In the genomic region with DNA sequence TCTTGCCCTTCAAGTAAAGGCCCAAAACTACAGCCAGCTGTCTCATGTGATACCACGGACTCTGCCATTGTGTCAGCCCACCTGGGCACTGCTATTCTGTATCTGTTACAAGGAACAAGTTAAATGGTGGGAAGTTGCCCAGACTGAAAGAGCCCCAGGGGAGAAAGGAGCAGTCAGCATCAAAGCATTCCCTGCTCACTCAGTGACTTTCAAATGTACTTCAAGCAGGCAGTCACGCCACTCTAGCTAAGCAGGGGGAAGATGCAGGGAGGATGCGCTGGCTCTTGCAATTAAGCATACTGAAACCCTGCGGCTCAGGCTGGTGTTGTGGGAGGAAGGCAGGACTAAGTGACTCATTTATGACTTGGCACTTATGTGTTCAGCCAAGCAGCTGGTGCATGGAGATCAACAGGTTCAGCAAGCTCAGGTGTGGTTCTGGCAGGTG, we compare ENCODE assay signal across 15 cellular contexts.
A peak's percentile ranks its signal among the peaks of the same experiment; 100 is the strongest.
DNase-seq lines count a peak whose midpoint lies in the region; ATAC-seq and FAIRE-seq lines count a peak whose summit lies in the region.
"Had no signal": no experiment of that assay in that cellular context is flagged by ENCODE, and none has a peak within 500 bp of the region (broad histone marks: within the 10 kb centered on the region; RNA-seq: fewer than 3 reads in every experiment).

No MANE protein-coding gene starts in this region.

- peaks cover 28% of the 10 kb centered on the region for H3K9me3 ChIP-seq in HUES6 (ENCODE audit: control insufficient read depth, insufficient read depth, low read depth, low read length)

- no peak for FAIRE-seq in frontal cortex (lab: Jason Lieb, UNC)

- no peak for ATAC-seq in HG03469 (IDR thresholded peaks at IDR 0.05; ENCODE audit: unreplicated experiment)
- ATAC-seq in naive thymus-derived CD8-positive, alpha-beta T cell: no peak
- no peak for ATAC-seq in HG03108 (IDR thresholded peaks at IDR 0.05; ENCODE audit: unreplicated experiment)
- ATAC-seq: heart right ventricle; stimulated activated effector memory CD8-positive, alpha-beta T cell treated with anti-CD3 and anti-CD28 coated beads, Interleukin-12 subunit alpha, Interleukin-12 subunit beta, amount 100 ng/mL, for 72 hours had no signal

- no peak overlapping the region for H3K4me3 Mint-ChIP-seq in naive thymus-derived CD8-positive, alpha-beta T cell
- H3K4me3 Mint-ChIP-seq: activated naive CD4-positive, alpha-beta T cell treated with anti-CD3 and anti-CD28 coated beads, Interleukin-2, amount 50 U/mL, for 24 hours; stimulated activated effector memory CD8-positive, alpha-beta T cell treated with anti-CD3 and anti-CD28 coated beads, Interleukin-12 subunit alpha, Interleukin-12 subunit beta, amount 100 ng/mL, for 72 hours had no signal

- DNase-seq in NCI-H345 treated with DMSO at 0.1 percent for 48 hours (lab: John Stamatoyannopoulos, UW; ENCODE audit: unreplicated experiment): peak; percentile 85
- DNase-seq in epithelial cell of prostate (ENCODE audit: low read depth, low spot score): peak; percentile 76
- DNase-seq in retina: peak; percentile 36
- no peak for DNase-seq in frontal cortex (ENCODE audit: low spot score in 2 of 2)
- DNase-seq in naive thymus-derived CD8-positive, alpha-beta T cell: no peak
- DNase-seq: activated CD4-positive, alpha-beta T cell treated with anti-CD3 and anti-CD28 coated beads for 4 hours; cortex of kidney; heart right ventricle; SHP77 treated with DMSO at 0.1 percent for 48 hours; spleen had no signal

- H3K9me3 Mint-ChIP-seq in naive thymus-derived CD8-positive, alpha-beta T cell: peaks cover 5 to 52% (median 12%) of the 10 kb centered on the region in 9 donors

- POLR2A ChIA-PET in naive thymus-derived CD8-positive, alpha-beta T cell (lab: Charles Lee): no interaction called here

- no peak overlapping the region for H3K27ac Mint-ChIP-seq in naive thymus-derived CD8-positive, alpha-beta T cell
- H3K27ac Mint-ChIP-seq: activated naive CD4-positive, alpha-beta T cell treated with anti-CD3 and anti-CD28 coated beads, Interleukin-2, amount 50 U/mL, for 24 hours; stimulated activated effector memory CD8-positive, alpha-beta T cell treated with anti-CD3 and anti-CD28 coated beads, Interleukin-12 subunit alpha, Interleukin-12 subunit beta, amount 100 ng/mL, for 72 hours had no signal

- H3K27me3 ChIP-seq in HUES6 (ENCODE audit: control insufficient read depth, insufficient read depth, low read length): no peaks in the 10 kb centered on the region

- H3K9ac ChIP-seq in HUES6 (ENCODE audit: low read length): peak overlapping the region; percentile 78

- no peaks in the 10 kb centered on the region for H3K36me3 ChIP-seq in HUES6 (ENCODE audit: control insufficient read depth, insufficient read depth, low read length)
- H3K36me3 ChIP-seq: heart right ventricle, spleen had no signal

- H3K4me1 Mint-ChIP-seq in naive thymus-derived CD8-positive, alpha-beta T cell: no peaks in the 10 kb centered on the region
- H3K4me1 Mint-ChIP-seq: activated naive CD4-positive, alpha-beta T cell treated with anti-CD3 and anti-CD28 coated beads, Interleukin-2, amount 50 U/mL, for 24 hours; stimulated activated effector memory CD8-positive, alpha-beta T cell treated with anti-CD3 and anti-CD28 coated beads, Interleukin-12 subunit alpha, Interleukin-12 subunit beta, amount 100 ng/mL, for 72 hours had no signal

- peaks cover 0 to 7% (median 0%) of the 10 kb centered on the region in 5 donors for H3K27me3 Mint-ChIP-seq in naive thymus-derived CD8-positive, alpha-beta T cell
- H3K27me3 Mint-ChIP-seq: activated naive CD4-positive, alpha-beta T cell treated with anti-CD3 and anti-CD28 coated beads, Interleukin-2, amount 50 U/mL, for 24 hours had no signal

- peaks cover 0 to 3% (median 0%) of the 10 kb centered on the region in 3 donors for H3K36me3 Mint-ChIP-seq in naive thymus-derived CD8-positive, alpha-beta T cell
- H3K36me3 Mint-ChIP-seq: stimulated activated effector memory CD8-positive, alpha-beta T cell treated with anti-CD3 and anti-CD28 coated beads, Interleukin-12 subunit alpha, Interleukin-12 subunit beta, amount 100 ng/mL, for 72 hours had no signal

- H3K4me1 ChIP-seq in HUES6 (ENCODE audit: control insufficient read depth, insufficient read depth, low read length): peaks cover 21% of the 10 kb centered on the region
- H3K4me1 ChIP-seq: heart right ventricle, spleen had no signal

- H3K4me3 ChIP-seq in HUES6 (ENCODE audit: low read depth, low read length): no peak overlapping the region; the same call in 1 of the 2 replicates
- H3K4me3 ChIP-seq: heart right ventricle, spleen had no signal

- peak overlapping the region; percentile 79 for H3K27ac ChIP-seq in HUES6 (ENCODE audit: low read depth, low read length)
- peak overlapping the region; percentile 75 for H3K27ac ChIP-seq in epithelial cell of prostate
- H3K27ac ChIP-seq: heart right ventricle, spleen had no signal

Comparison
In these comparisons a context has a peak if more than half of its experiments do, and no peak if none do; other contexts are left out.
1. DNase-seq: peak in NCI-H345 treated with DMSO at 0.1 percent for 48 hours (single experiment), epithelial cell of prostate (single experiment) and retina (single experiment); none in frontal cortex (0 of 2) and naive thymus-derived CD8-positive, alpha-beta T cell (0 of 10).